1 cellular context compared by ENCODE assay signal in genomic region chr2:192604295-192604694, GRCh38.
TF ChIP-seq lines count a peak whose summit lies in the region.

No MANE protein-coding gene starts in this region.

TF ChIP-seq in WTC11, 78 proteins besides CTCF, POLR2A, EP300 and RAD21 (continued from another document):
- TF ChIP-seq ZNF281 (CRISPR knock-in tag; IDR thresholded peaks at IDR 0.05) (no peak), ATF1 (CRISPR knock-in tag; IDR thresholded peaks at IDR 0.05) (no peak)
